Comparison of ENCODE assay signal across 2 cellular contexts in genomic region chr9:121883281-121884056, GRCh38.
TF ChIP-seq lines count a peak whose summit lies in the region.

No MANE protein-coding gene starts in this region.

TF ChIP-seq in GM23338, 12 proteins besides CTCF, POLR2A, EP300 and RAD21:
- no peak for TF ChIP-seq EZH2 (IDR thresholded peaks at IDR 0.05; ENCODE audit: low read depth, unreplicated experiment)
- no peak for TF ChIP-seq ZNF462 (CRISPR knock-in tag; IDR thresholded peaks at IDR 0.05)
- TF ChIP-seq ZNF331 (CRISPR knock-in tag; IDR thresholded peaks at IDR 0.05; ENCODE audit: low read depth) = no peak
- no peak for TF ChIP-seq NANOG (IDR thresholded peaks at IDR 0.05; ENCODE audit: borderline replicate concordance)
- TF ChIP-seq, protein P1, sequence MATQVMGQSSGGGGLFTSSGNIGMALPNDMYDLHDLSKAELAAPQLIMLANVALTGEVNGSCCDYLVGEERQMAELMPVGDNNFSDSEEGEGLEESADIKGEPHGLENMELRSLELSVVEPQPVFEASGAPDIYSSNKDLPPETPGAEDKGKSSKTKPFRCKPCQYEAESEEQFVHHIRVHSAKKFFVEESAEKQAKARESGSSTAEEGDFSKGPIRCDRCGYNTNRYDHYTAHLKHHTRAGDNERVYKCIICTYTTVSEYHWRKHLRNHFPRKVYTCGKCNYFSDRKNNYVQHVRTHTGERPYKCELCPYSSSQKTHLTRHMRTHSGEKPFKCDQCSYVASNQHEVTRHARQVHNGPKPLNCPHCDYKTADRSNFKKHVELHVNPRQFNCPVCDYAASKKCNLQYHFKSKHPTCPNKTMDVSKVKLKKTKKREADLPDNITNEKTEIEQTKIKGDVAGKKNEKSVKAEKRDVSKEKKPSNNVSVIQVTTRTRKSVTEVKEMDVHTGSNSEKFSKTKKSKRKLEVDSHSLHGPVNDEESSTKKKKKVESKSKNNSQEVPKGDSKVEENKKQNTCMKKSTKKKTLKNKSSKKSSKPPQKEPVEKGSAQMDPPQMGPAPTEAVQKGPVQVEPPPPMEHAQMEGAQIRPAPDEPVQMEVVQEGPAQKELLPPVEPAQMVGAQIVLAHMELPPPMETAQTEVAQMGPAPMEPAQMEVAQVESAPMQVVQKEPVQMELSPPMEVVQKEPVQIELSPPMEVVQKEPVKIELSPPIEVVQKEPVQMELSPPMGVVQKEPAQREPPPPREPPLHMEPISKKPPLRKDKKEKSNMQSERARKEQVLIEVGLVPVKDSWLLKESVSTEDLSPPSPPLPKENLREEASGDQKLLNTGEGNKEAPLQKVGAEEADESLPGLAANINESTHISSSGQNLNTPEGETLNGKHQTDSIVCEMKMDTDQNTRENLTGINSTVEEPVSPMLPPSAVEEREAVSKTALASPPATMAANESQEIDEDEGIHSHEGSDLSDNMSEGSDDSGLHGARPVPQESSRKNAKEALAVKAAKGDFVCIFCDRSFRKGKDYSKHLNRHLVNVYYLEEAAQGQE (IDR thresholded peaks at IDR 0.05; ENCODE audit: unreplicated experiment) = no peak
- TF ChIP-seq EZH2phosphoT487 (IDR thresholded peaks at IDR 0.05; ENCODE audit: unreplicated experiment) = no peak
- no peak for TF ChIP-seq JUNB (IDR thresholded peaks at IDR 0.05; ENCODE audit: unreplicated experiment)
- no peak for TF ChIP-seq POLR2AphosphoS5 (IDR thresholded peaks at IDR 0.05; ENCODE audit: low read depth)
- no peak for TF ChIP-seq ZNF114 (CRISPR knock-in tag; IDR thresholded peaks at IDR 0.05)
- TF ChIP-seq STAT1 (IDR thresholded peaks at IDR 0.05; ENCODE audit: unreplicated experiment) = no peak
- no peak for TF ChIP-seq CREB1 (CRISPR knock-in tag; IDR thresholded peaks at IDR 0.05; ENCODE audit: low read depth)
- TF ChIP-seq ETS1 (IDR thresholded peaks at IDR 0.05) = no peak
TF ChIP-seq in GM23338: peak in this region for 0.

TF ChIP-seq in endothelial cell of umbilical vein, 7 proteins besides CTCF, POLR2A, EP300 and RAD21:
- peak; percentile 53 for TF ChIP-seq FOS (IDR thresholded peaks at IDR 0.05; ENCODE audit: borderline replicate concordance, insufficient read depth, low read length)
- TF ChIP-seq POLR2AphosphoS5 (IDR thresholded peaks at IDR 0.05; ENCODE audit: insufficient read depth, low read depth, low read length) = no peak
